23 cellular contexts compared by ENCODE assay signal in the genomic region with DNA sequence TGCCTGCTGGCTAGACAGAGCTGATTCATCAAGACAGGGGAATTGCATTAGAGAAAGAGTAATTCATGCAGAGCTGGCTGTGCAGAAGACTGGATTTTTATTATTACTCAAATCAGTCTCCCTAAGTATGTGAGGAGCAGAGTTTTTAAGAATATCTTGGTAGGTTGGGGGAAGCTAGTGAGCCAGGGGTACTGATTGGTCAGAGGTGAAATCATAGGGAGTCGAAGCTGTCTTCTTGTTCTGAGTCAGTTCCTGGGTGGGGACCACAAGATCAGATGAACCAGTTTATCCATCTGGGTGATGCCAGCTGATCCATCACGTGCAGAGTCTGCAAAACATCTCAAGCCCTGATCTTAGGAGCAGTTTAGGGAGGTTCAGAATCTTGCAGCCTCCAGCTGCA. TPM values are rescaled to one million over a fixed set of nuclear protein-coding genes. Genes with fewer than 3 reads are reported as not detected.
"Had no signal": no experiment of that assay in that cellular context is flagged by ENCODE, and none has a peak within 500 bp of the region (broad histone marks: within the 10 kb centered on the region; RNA-seq: fewer than 3 reads in every experiment).

No MANE protein-coding gene starts in this region.

- H3K79me2 ChIP-seq: hepatocyte had no signal

- H3K27ac ChIP-seq: epithelial cell of prostate, esophagus squamous epithelium, foreskin keratinocyte, hepatocyte, neutrophil, right atrium auricular region, sigmoid colon, skin epidermis, testis, tibial nerve, upper lobe of right lung had no signal

- DNase-seq: effector memory CD4-positive, alpha-beta T cell; esophagus squamous epithelium; head of caudate nucleus; kidney; naive thymus-derived CD8-positive, alpha-beta T cell; sigmoid colon; stimulated activated CD4-positive, alpha-beta T cell treated with anti-CD3 and anti-CD28 coated beads, Interleukin-2, amount 100 ng/mL, for 24 hours; stimulated activated CD4-positive, alpha-beta T cell treated with anti-CD3 and anti-CD28 coated beads, Interleukin-4, amount 100 ng/mL, for 4 hours; stimulated activated naive B cell treated with anti-CD40 and anti-IgM and Interleukin-4, amounts not matched to agents 10 μg/mL and 1 μg/mL and 100 μg/mL, for 72 hours; stimulated activated naive CD8-positive, alpha-beta T cell treated with anti-CD3 and anti-CD28 coated beads, Interleukin-15, amount 100 ng/mL, for 72 hours; testis; upper lobe of right lung had no signal

- H3K27me3 ChIP-seq: esophagus squamous epithelium, foreskin keratinocyte, hepatocyte, neutrophil, right atrium auricular region, sigmoid colon, testis, tibial nerve, upper lobe of right lung had no signal

- H3K4me1 ChIP-seq: esophagus squamous epithelium, foreskin keratinocyte, right atrium auricular region, sigmoid colon, testis, tibial nerve, upper lobe of right lung had no signal

- H3K9me3 ChIP-seq: esophagus squamous epithelium, mucosa of descending colon, neutrophil, right atrium auricular region, sigmoid colon, testis, tibial nerve, upper lobe of right lung had no signal

- H2AFZ ChIP-seq: hepatocyte had no signal

- H3K36me3 ChIP-seq: esophagus squamous epithelium, neutrophil, right atrium auricular region, sigmoid colon, tibial nerve, upper lobe of right lung had no signal

- H3K4me2 ChIP-seq: hepatocyte had no signal

- H3K4me3 ChIP-seq: esophagus squamous epithelium, hepatocyte, mucosa of descending colon, right atrium auricular region, sigmoid colon, skin epidermis, testis, tibial nerve, upper lobe of right lung had no signal

- ATAC-seq: foreskin keratinocyte; naive thymus-derived CD8-positive, alpha-beta T cell; stimulated activated naive B cell treated with anti-CD40 and anti-IgM and Interleukin-4, amounts not matched to agents 10 μg/mL and 1 μg/mL and 100 μg/mL, for 72 hours; stimulated activated naive CD8-positive, alpha-beta T cell treated with anti-CD3 and anti-CD28 coated beads, Interleukin-15, amount 100 ng/mL, for 72 hours; upper lobe of right lung had no signal

- FAIRE-seq: endometrium, kidney had no signal

RNA-seq across cellular contexts. Expression of a gene that starts 39.8 kb away (rescaled TPM):
- total RNA-seq: foreskin keratinocyte; hepatocyte; naive thymus-derived CD8-positive, alpha-beta T cell; osteoblast; pulmonary artery endothelial cell; right atrium auricular region; upper lobe of right lung had no signal
